Comparison of ENCODE assay signal across 16 cellular contexts in genomic region chr3:67094769-67095168, GRCh38.
DNase-seq lines count a peak whose midpoint lies in the region; TF ChIP-seq lines count a peak whose summit lies in the region.
"Had no signal": no experiment of that assay in that cellular context is flagged by ENCODE, and none has a peak within 500 bp of the region (broad histone marks: within the 10 kb centered on the region; RNA-seq: fewer than 3 reads in every experiment).

No MANE protein-coding gene starts in this region.

- no peak for TF ChIP-seq CTCF in fibroblast of villous mesenchyme (IDR thresholded peaks at IDR 0.05; ENCODE audit: insufficient read depth, low read depth, low read length)

- H3K27ac ChIP-seq in rectal smooth muscle tissue (ENCODE audit: low read depth, low read length) = peak overlapping the region; percentile 51

- no peak overlapping the region for H3K9ac ChIP-seq in rectal smooth muscle tissue (ENCODE audit: low read length)

- DNase-seq in DMS153 treated with DMSO at 0.1 percent for 48 hours (lab: John Stamatoyannopoulos, UW; ENCODE audit: unreplicated experiment) = peak; percentile 5
- DNase-seq in astrocyte of the hippocampus (ENCODE audit: low read depth, low spot score) = peak; percentile 7
- DNase-seq in fibroblast of villous mesenchyme (ENCODE audit: low read depth) = peak; percentile 73
- DNase-seq in KG1 (lab: John Stamatoyannopoulos, UW) = no peak
- no peak for DNase-seq in NCI-H187 treated with DMSO at 0.1 percent for 48 hours (lab: John Stamatoyannopoulos, UW)
- no peak for DNase-seq in NCI-H774 (lab: John Stamatoyannopoulos, UW)
- no peak for DNase-seq in NCI-H2227 (lab: John Stamatoyannopoulos, UW; ENCODE audit: unreplicated experiment)
- DNase-seq: activated CD4-positive, alpha-beta T cell treated with anti-CD3 and anti-CD28 coated beads, Interleukin-2, amount 50 U/mL, for 48 hours; activated naive CD4-positive, alpha-beta T cell treated with anti-CD3 and anti-CD28 coated beads for 36 hours; aorta; midbrain; NCI-H2171; NCI-H526 treated with DMSO at 0.1 percent for 48 hours; OCI-M1; SHP77 treated with DMSO at 0.1 percent for 48 hours had no signal

- no peaks in the 10 kb centered on the region for H3K36me3 ChIP-seq in rectal smooth muscle tissue (ENCODE audit: control insufficient read depth, insufficient read depth, low read length)

- H3K27me3 ChIP-seq in rectal smooth muscle tissue (ENCODE audit: control insufficient read depth, insufficient read depth, low read length) = no peaks in the 10 kb centered on the region

- H3K4me3 ChIP-seq in fibroblast of villous mesenchyme (ENCODE audit: low read depth, low read length) (no peak overlapping the region), rectal smooth muscle tissue (ENCODE audit: low read length) (no peak overlapping the region)

- peaks cover 12% of the 10 kb centered on the region for H3K4me1 ChIP-seq in rectal smooth muscle tissue (ENCODE audit: control insufficient read depth, insufficient read depth, low read length)

Comparison
In these comparisons a context has a peak if more than half of its experiments do, and no peak if none do; other contexts are left out.
1. DNase-seq: peak in DMS153 treated with DMSO at 0.1 percent for 48 hours (single experiment), astrocyte of the hippocampus (single experiment) and fibroblast of villous mesenchyme (single experiment); none in KG1 (single experiment), NCI-H187 treated with DMSO at 0.1 percent for 48 hours (single experiment), NCI-H774 (single experiment) and NCI-H2227 (single experiment).